ENCODE assay signal across 1 cellular context in the genomic region with DNA sequence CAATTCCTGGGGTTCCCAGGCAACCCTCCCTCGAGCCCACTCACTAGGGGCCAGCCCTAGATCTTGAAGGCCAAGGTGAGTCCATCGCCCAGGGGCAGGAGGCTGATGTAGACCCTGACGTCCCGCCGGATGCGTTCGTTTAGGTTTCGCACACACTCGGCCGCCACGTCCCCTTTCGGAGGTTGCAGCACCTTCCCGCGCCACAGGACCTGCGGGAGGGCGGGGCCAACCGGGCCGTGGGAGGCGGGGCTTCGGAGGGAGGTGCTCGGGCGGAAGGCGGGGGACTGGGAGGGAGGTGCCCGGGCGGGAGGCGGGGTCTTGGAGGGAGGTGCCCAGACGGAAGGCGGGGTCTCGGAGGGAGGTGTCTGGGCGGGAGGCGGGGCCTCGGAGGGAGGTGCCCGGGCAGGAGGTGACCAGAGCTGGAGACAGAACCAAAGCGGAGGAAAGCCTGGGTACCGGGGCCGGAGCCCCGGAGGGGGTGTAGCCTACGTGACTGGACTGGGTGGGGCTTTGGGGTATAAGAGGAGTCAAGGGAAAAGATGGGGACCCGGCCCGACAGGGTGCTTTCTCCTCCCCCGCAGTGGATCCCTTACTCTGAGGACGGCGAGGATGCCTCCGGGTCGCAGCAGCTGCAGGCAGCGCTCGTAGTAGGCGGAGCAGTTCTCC.
TF ChIP-seq lines count a peak whose summit lies in the region.

No MANE protein-coding gene starts in this region.

TF ChIP-seq in H1, 55 proteins besides CTCF, POLR2A, EP300 and RAD21 (continued from another document):
- TF ChIP-seq, protein P1, sequence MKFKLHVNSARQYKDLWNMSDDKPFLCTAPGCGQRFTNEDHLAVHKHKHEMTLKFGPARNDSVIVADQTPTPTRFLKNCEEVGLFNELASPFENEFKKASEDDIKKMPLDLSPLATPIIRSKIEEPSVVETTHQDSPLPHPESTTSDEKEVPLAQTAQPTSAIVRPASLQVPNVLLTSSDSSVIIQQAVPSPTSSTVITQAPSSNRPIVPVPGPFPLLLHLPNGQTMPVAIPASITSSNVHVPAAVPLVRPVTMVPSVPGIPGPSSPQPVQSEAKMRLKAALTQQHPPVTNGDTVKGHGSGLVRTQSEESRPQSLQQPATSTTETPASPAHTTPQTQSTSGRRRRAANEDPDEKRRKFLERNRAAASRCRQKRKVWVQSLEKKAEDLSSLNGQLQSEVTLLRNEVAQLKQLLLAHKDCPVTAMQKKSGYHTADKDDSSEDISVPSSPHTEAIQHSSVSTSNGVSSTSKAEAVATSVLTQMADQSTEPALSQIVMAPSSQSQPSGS (IDR thresholded peaks at IDR 0.05; ENCODE audit: low read length): no peak
- TF ChIP-seq RBBP5 (IDR thresholded peaks at IDR 0.05; ENCODE audit: borderline replicate concordance, low read depth, low read length) (no peak), SP1 (IDR thresholded peaks at IDR 0.05; ENCODE audit: low read depth, low read length) (0 out of 2 replicates have a peak, but pooled peaks have one; percentile 8), RFX5 (IDR thresholded peaks at IDR 0.05; ENCODE audit: borderline replicate concordance, low read depth, low read length) (no peak)
- TF ChIP-seq, protein P2, sequence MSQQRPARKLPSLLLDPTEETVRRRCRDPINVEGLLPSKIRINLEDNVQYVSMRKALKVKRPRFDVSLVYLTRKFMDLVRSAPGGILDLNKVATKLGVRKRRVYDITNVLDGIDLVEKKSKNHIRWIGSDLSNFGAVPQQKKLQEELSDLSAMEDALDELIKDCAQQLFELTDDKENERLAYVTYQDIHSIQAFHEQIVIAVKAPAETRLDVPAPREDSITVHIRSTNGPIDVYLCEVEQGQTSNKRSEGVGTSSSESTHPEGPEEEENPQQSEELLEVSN (IDR thresholded peaks at IDR 0.05): peak; percentile 44; the same call in 1 of the 2 replicates
